ENCODE assay signal across 34 cellular contexts in genomic region chrX:55778322-55778721, GRCh38.
DNase-seq lines count a peak whose midpoint lies in the region; ATAC-seq and TF ChIP-seq lines count a peak whose summit lies in the region.
"Had no signal": no experiment of that assay in that cellular context is flagged by ENCODE, and none has a peak within 500 bp of the region (broad histone marks: within the 10 kb centered on the region; RNA-seq: fewer than 3 reads in every experiment).

No MANE protein-coding gene starts in this region.

- POLR2A ChIA-PET in IMR-90 (lab: Charles Lee; ENCODE audit: unreplicated experiment): no interaction called here

- H4K8ac ChIP-seq in IMR-90 (ENCODE audit: low read depth in 2 of 2, low read length in 2 of 2): no peak overlapping the region
- H4K8ac ChIP-seq in neuronal stem cell (ENCODE audit: low read depth, low read length): no peak overlapping the region

- H2BK15ac ChIP-seq in IMR-90 (ENCODE audit: low read depth, low read length): no peak overlapping the region
- no peak overlapping the region for H2BK15ac ChIP-seq in neuronal stem cell (ENCODE audit: low read length)

- H2BK5ac ChIP-seq in IMR-90 (ENCODE audit: low read depth, low read length, poor library complexity, severe bottlenecking) (no peak overlapping the region), neuronal stem cell (ENCODE audit: low read length) (no peak overlapping the region)

- H3K14ac ChIP-seq in IMR-90 (replicated peaks; ENCODE audit: low read depth, low read length) (no peak overlapping the region), neuronal stem cell (ENCODE audit: low read length) (no peak overlapping the region)

- H3K4me1 Mint-ChIP-seq in osteocyte (ENCODE audit: unreplicated experiment): peaks cover 19% of the 10 kb centered on the region
- H3K4me1 Mint-ChIP-seq: neural crest cell had no signal

- no peak for TF ChIP-seq POLR2A in IMR-90 (IDR thresholded peaks at IDR 0.05; ENCODE audit: low read depth, low read length)

- H3K27ac Mint-ChIP-seq in osteocyte (ENCODE audit: unreplicated experiment): peak overlapping the region; percentile 27
- H3K27ac Mint-ChIP-seq: dendritic cell treated with granulocyte-macrophage colony-stimulating factor and Interleukin-4, amounts not matched to agents 40 ng/mL and 50 ng/mL, for 4 days; endodermal cell had no signal

- H3K23ac ChIP-seq in IMR-90 (ENCODE audit: low read depth, low read length): no peak overlapping the region
- H3K23ac ChIP-seq in neuronal stem cell (ENCODE audit: low read depth, low read length, poor library complexity): no peak overlapping the region

- H3K18ac ChIP-seq in IMR-90 (ENCODE audit: low read depth, low read length): no peak overlapping the region
- H3K18ac ChIP-seq in neuronal stem cell (ENCODE audit: low read length): no peak overlapping the region

- H3K4me3 Mint-ChIP-seq in osteocyte (ENCODE audit: unreplicated experiment): no peak overlapping the region
- H3K4me3 Mint-ChIP-seq: dendritic cell treated with granulocyte-macrophage colony-stimulating factor and Interleukin-4, amounts not matched to agents 40 ng/mL and 50 ng/mL, for 4 days; endodermal cell; neural crest cell had no signal

- H3K9ac ChIP-seq in IMR-90 (ENCODE audit: low read depth, low read length): no peak overlapping the region
- H3K9ac ChIP-seq in neuronal stem cell (ENCODE audit: low read depth, low read length, poor library complexity): no peak overlapping the region
- H3K9ac ChIP-seq: parathyroid adenoma had no signal

- H3K36me3 ChIP-seq in IMR-90 (ENCODE audit: control insufficient read depth, insufficient read depth, low read length) (no peaks in the 10 kb centered on the region), neuronal stem cell (replicated peaks in 1 of 2; ENCODE audit: control insufficient read depth in 2 of 2, insufficient read depth in 2 of 2, low read length in 2 of 2) (no peaks in the 10 kb centered on the region)
- H3K36me3 ChIP-seq: heart right ventricle, SJCRH30, suprapubic skin had no signal

- H3K27ac ChIP-seq in IMR-90 (ENCODE audit: insufficient read depth, low read length) (no peak overlapping the region), neuronal stem cell (replicated peaks; ENCODE audit: low read length) (no peak overlapping the region)
- H3K27ac ChIP-seq: A549, esophagus muscularis mucosa, heart right ventricle, parathyroid adenoma, SJCRH30, suprapubic skin, VCaP had no signal

- no peak overlapping the region for H3K56ac ChIP-seq in IMR-90 (ENCODE audit: extremely low read depth, insufficient read depth, low read length)

- H4K20me1 ChIP-seq in IMR-90 (ENCODE audit: insufficient read depth, low read length): no peaks in the 10 kb centered on the region

- CTCF ChIA-PET in IMR-90 (lab: Yijun Ruan, JAX): interaction anchor here (0.6 to 0.7 kb wide), 2 partner anchors 25 to 34 kb away, joined by 3 read pairs; no protein-coding TSS in a partner anchor

- H3K9me3 ChIP-seq in IMR-90 (ENCODE audit: control insufficient read depth, insufficient read depth, low read length) (no peaks in the 10 kb centered on the region), neuronal stem cell (replicated peaks in 1 of 2; ENCODE audit: control insufficient read depth in 2 of 2, insufficient read depth in 1 of 2, low read depth in 1 of 2, low read length in 2 of 2) (no peaks in the 10 kb centered on the region)
- H3K9me3 ChIP-seq: A549, esophagus muscularis mucosa, heart right ventricle, SJCRH30, suprapubic skin had no signal

- TF ChIP-seq CTCF in AG10803 (conservative IDR thresholded peaks at IDR 0.05; ENCODE audit: low read length) (no peak), IMR-90 (conservative IDR thresholded peaks at IDR 0.05; ENCODE audit: low read depth, low read length) (no peak), osteocyte (IDR thresholded peaks at IDR 0.05) (no peak)

- in situ Hi-C loops in IMR-90 (cut with MboI; ENCODE audit: low sequenced_read_pairs): no loop called here

- H2BK20ac ChIP-seq in IMR-90 (ENCODE audit: low read depth, low read length): no peak overlapping the region

- H3K27me3 ChIP-seq in IMR-90 (ENCODE audit: control insufficient read depth, insufficient read depth, low read length) (no peaks in the 10 kb centered on the region), neuronal stem cell (ENCODE audit: control insufficient read depth in 3 of 3, insufficient read depth in 3 of 3, low read depth in 1 of 3, low read length in 3 of 3) (no peaks in the 10 kb centered on the region)
- H3K27me3 ChIP-seq: esophagus muscularis mucosa, SJCRH30, suprapubic skin had no signal

- H3K36me3 Mint-ChIP-seq in osteocyte (ENCODE audit: unreplicated experiment): peaks cover 10% of the 10 kb centered on the region

- H2AK5ac ChIP-seq in IMR-90 (ENCODE audit: low read depth, low read length) (no peak overlapping the region), neuronal stem cell (ENCODE audit: low read depth, low read length) (no peak overlapping the region)

- dilution Hi-C loops in IMR-90 (cut with HindIII; ENCODE audit: low sequenced_read_pairs, unreplicated experiment): no loop called here

- H3K27me3 Mint-ChIP-seq in osteocyte (ENCODE audit: unreplicated experiment): no peaks in the 10 kb centered on the region
- H3K27me3 Mint-ChIP-seq: dendritic cell treated with granulocyte-macrophage colony-stimulating factor and Interleukin-4, amounts not matched to agents 40 ng/mL and 50 ng/mL, for 4 days had no signal

- H4K91ac ChIP-seq in IMR-90 (ENCODE audit: insufficient read depth, low read depth, low read length): no peak overlapping the region
- no peak overlapping the region for H4K91ac ChIP-seq in neuronal stem cell (ENCODE audit: low read depth, low read length, poor library complexity)

- no peaks in the 10 kb centered on the region for H3K79me1 ChIP-seq in IMR-90 (ENCODE audit: low read depth in 1 of 2, low read length in 2 of 2)
- H3K79me1 ChIP-seq in neuronal stem cell (ENCODE audit: low read depth, low read length): no peaks in the 10 kb centered on the region

- ATAC-seq in IMR-90 (ENCODE audit: low read depth): peak; percentile 77
- ATAC-seq in HG03442 (IDR thresholded peaks at IDR 0.05; ENCODE audit: unreplicated experiment): no peak
- no peak for ATAC-seq in GM21390 (IDR thresholded peaks at IDR 0.05; ENCODE audit: unreplicated experiment)
- ATAC-seq: A549, heart right ventricle had no signal

- no peak overlapping the region for H4K5ac ChIP-seq in IMR-90 (ENCODE audit: low read depth, low read length)

- H3K4me1 ChIP-seq in IMR-90 (ENCODE audit: control insufficient read depth, insufficient read depth, low read length) (no peaks in the 10 kb centered on the region), neuronal stem cell (ENCODE audit: control insufficient read depth in 2 of 2, insufficient read depth in 1 of 2, low read depth in 1 of 2, low read length in 2 of 2) (no peaks in the 10 kb centered on the region)
- H3K4me1 ChIP-seq: A549, esophagus muscularis mucosa, heart right ventricle, parathyroid adenoma, SJCRH30, suprapubic skin had no signal

- intact Hi-C loops in IMR-90 (cut with micrococcal nuclease): no loop called here

- no peak overlapping the region for H3K4me3 ChIP-seq in AG10803 (ENCODE audit: low read length)
- no peak overlapping the region for H3K4me3 ChIP-seq in IMR-90 (ENCODE audit: insufficient read depth, low read depth, low read length)
- H3K4me3 ChIP-seq in neuronal stem cell (ENCODE audit: low read length in 2 of 2): no peak overlapping the region
- H3K4me3 ChIP-seq: A549, esophagus muscularis mucosa, heart right ventricle, SJCRH30, suprapubic skin had no signal

- peaks cover 26% of the 10 kb centered on the region for H3K9me3 Mint-ChIP-seq in osteocyte (ENCODE audit: unreplicated experiment)
- H3K9me3 Mint-ChIP-seq: dendritic cell treated with granulocyte-macrophage colony-stimulating factor and Interleukin-4, amounts not matched to agents 40 ng/mL and 50 ng/mL, for 4 days had no signal

- H2AFZ ChIP-seq in IMR-90 (replicated peaks; ENCODE audit: low read length, poor library complexity) (no peak overlapping the region), neuronal stem cell (ENCODE audit: low read length) (no peak overlapping the region)
- H2AFZ ChIP-seq: parathyroid adenoma had no signal

- no peak for TF ChIP-seq RAD21 in IMR-90 (IDR thresholded peaks at IDR 0.05; ENCODE audit: low read length)

- no TSS peak for BruUV-seq in IMR-90 (replicated peaks; lab: Mats Ljungman, UMichigan)

- no peak overlapping the region for H2AK9ac ChIP-seq in IMR-90 (replicated peaks; ENCODE audit: low read depth, low read length, poor library complexity)

- H2BK120ac ChIP-seq in IMR-90 (ENCODE audit: low read depth, low read length) (no peak overlapping the region), neuronal stem cell (ENCODE audit: low read depth, low read length) (no peak overlapping the region)

- H3K4ac ChIP-seq in IMR-90 (ENCODE audit: low read depth, low read length) (no peak overlapping the region), neuronal stem cell (ENCODE audit: low read length) (no peak overlapping the region)

- peak; percentile 13 for DNase-seq in AG10803 (ENCODE audit: low read depth)
- peak; percentile 5 for DNase-seq in IMR-90
- DNase-seq in epidermal melanocyte (ENCODE audit: insufficient read length, low spot score): peak; percentile 18
- no peak for DNase-seq in osteocyte (ENCODE audit: extremely low spot score, unreplicated experiment)
- DNase-seq in neuronal stem cell (ENCODE audit: low spot score): no peak
- DNase-seq in DMS53 (lab: John Stamatoyannopoulos, UW): no peak
- DNase-seq: activated CD4-positive, alpha-beta T cell treated with anti-CD3 and anti-CD28 coated beads for 4 hours; activated gamma-delta T cell treated with Interleukin-2 at 50 U/mL for 16 hours; activated T-cell treated with anti-CD3 and anti-CD28 coated beads, Interleukin-2, amount 50 U/mL, for 1 hour; C1 segment of cervical spinal cord; central memory CD4-positive, alpha-beta T cell; COR-L47; endodermal cell; GF-D8; heart right ventricle; NCI-H1048; NCI-H2107; NCI-H446; NCI-H82; RPMI8226; SJCRH30; small intestine; stimulated activated CD4-positive, alpha-beta T cell treated with anti-CD3 and anti-CD28 coated beads, Interleukin-1b, Interleukin-23, amount 100 ng/mL, for 48 hours; stimulated activated naive CD4-positive, alpha-beta T cell treated with Interleukin-2 at 50 U/mL for 16 hours; T-helper 9 cell had no signal

- H3K9me1 ChIP-seq in IMR-90 (ENCODE audit: insufficient read depth, low read length): no peaks in the 10 kb centered on the region

- H2BK12ac ChIP-seq in neuronal stem cell (ENCODE audit: low read length): no peak overlapping the region

- H3K4me2 ChIP-seq in IMR-90 (ENCODE audit: low read depth, low read length) (no peak overlapping the region), neuronal stem cell (ENCODE audit: insufficient read depth, low read length, poor library complexity, severe bottlenecking) (no peak overlapping the region)
- H3K4me2 ChIP-seq: A549 had no signal

Comparison
In these comparisons a context has a peak if more than half of its experiments do, and no peak if none do; other contexts are left out.
1. DNase-seq: peak in AG10803 (single experiment), IMR-90 (single experiment) and epidermal melanocyte (single experiment); none in osteocyte (single experiment), neuronal stem cell (single experiment) and DMS53 (single experiment).